In the genomic region with DNA sequence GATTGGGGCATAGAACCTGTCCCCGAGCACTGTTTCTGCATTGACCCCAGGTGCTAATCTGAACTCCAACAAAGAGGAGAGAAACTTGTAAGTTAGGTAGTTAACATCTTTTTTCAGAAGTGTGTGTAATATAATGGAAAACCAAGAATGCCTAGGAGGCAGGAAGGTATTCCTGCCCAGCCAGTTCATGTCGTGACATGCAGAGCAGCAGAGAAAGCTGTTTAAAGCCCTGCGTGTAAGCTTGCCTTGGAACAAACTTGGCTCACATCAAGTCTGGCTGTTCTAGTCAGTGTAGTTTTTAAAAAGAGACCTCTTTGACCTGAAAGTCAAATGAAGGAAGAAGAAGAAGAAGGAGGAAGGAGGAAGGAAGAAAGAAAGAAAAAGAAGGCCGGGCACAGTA, we compare ENCODE assay signal across 9 cellular contexts. TPM values are rescaled to one million over a fixed set of nuclear protein-coding genes. Genes with fewer than 3 reads are reported as not detected.
DNase-seq lines count a peak whose midpoint lies in the region; ATAC-seq and TF ChIP-seq lines count a peak whose summit lies in the region.
"Had no signal": no experiment of that assay in that cellular context is flagged by ENCODE, and none has a peak within 500 bp of the region (broad histone marks: within the 10 kb centered on the region; RNA-seq: fewer than 3 reads in every experiment).

No MANE protein-coding gene starts in this region.

- H3K36me3 Mint-ChIP-seq in activated naive CD4-positive, alpha-beta T cell treated with anti-CD3 and anti-CD28 coated beads, Interleukin-2, amount 50 U/mL, for 24 hours: peaks cover 4% of the 10 kb centered on the region
- peaks cover 20% of the 10 kb centered on the region for H3K36me3 Mint-ChIP-seq in activated naive CD4-positive, alpha-beta T cell treated with anti-CD3 and anti-CD28 coated beads for 36 hours (ENCODE audit: low read depth)
- H3K36me3 Mint-ChIP-seq in endodermal cell (ENCODE audit: low read depth): peaks cover 3% of the 10 kb centered on the region
- peaks cover 5% of the 10 kb centered on the region for H3K36me3 Mint-ChIP-seq in nephron (ENCODE audit: low read depth)

- CTCF ChIA-PET in activated naive CD4-positive, alpha-beta T cell treated with anti-CD3 and anti-CD28 coated beads for 36 hours (lab: Charles Lee): no interaction called here

- no peak for TF ChIP-seq EP300 in upper lobe of left lung (IDR thresholded peaks at IDR 0.05)

- intact Hi-C loops in activated naive CD4-positive, alpha-beta T cell treated with anti-CD3 and anti-CD28 coated beads for 36 hours (cut with micrococcal nuclease): loop anchor here (5.0 to 10.0 kb wide), 2 partner anchors 79 to 554 kb away; a partner anchor contains a TSS

- no peaks in the 10 kb centered on the region for H3K27me3 ChIP-seq in endodermal cell (ENCODE audit: control insufficient read depth, insufficient read depth, low read length, poor library complexity, severe bottlenecking)
- no peaks in the 10 kb centered on the region for H3K27me3 ChIP-seq in upper lobe of left lung

- peaks cover 21% of the 10 kb centered on the region for H3K4me1 Mint-ChIP-seq in activated naive CD4-positive, alpha-beta T cell treated with anti-CD3 and anti-CD28 coated beads, Interleukin-2, amount 50 U/mL, for 24 hours
- H3K4me1 Mint-ChIP-seq in activated naive CD4-positive, alpha-beta T cell treated with anti-CD3 and anti-CD28 coated beads for 36 hours (ENCODE audit: low read depth): peaks cover 15% of the 10 kb centered on the region
- H3K4me1 Mint-ChIP-seq in endodermal cell (peaks cover 48% of the 10 kb centered on the region), nephron (peaks cover 46% of the 10 kb centered on the region)

- peak overlapping the region; percentile 19 for H3K4me3 ChIP-seq in endodermal cell (ENCODE audit: low read length)
- H3K4me3 ChIP-seq in upper lobe of left lung: no peak overlapping the region

- ATAC-seq in upper lobe of left lung (ENCODE audit: low FRiP score in 2 of 2) (no peak), HG03469 (IDR thresholded peaks at IDR 0.05; ENCODE audit: unreplicated experiment) (no peak)

- 81 to 86% methylated on average over 4 of the region's 4 CpGs for whole genome bisulfite sequencing in endodermal cell (ENCODE audit: insufficient coverage in 1 of 2, insufficient read length in 1 of 2), 2 experiments
- WGBS in upper lobe of left lung, 2 donors: 71 to 74% methylated on average over 4 of the region's 4 CpGs

- H3K36me3 ChIP-seq in endodermal cell (ENCODE audit: control insufficient read depth, insufficient read depth, low read length): peaks cover under 1% of the 10 kb centered on the region
- no peaks in the 10 kb centered on the region for H3K36me3 ChIP-seq in upper lobe of left lung

- H3K4me3 Mint-ChIP-seq in activated naive CD4-positive, alpha-beta T cell treated with anti-CD3 and anti-CD28 coated beads, Interleukin-2, amount 50 U/mL, for 24 hours: no peak overlapping the region
- H3K4me3 Mint-ChIP-seq in activated naive CD4-positive, alpha-beta T cell treated with anti-CD3 and anti-CD28 coated beads for 36 hours: no peak overlapping the region
- H3K4me3 Mint-ChIP-seq in endodermal cell (peak overlapping the region; percentile 98), nephron (peak overlapping the region; percentile 89 to 91 (median 90))

- no peaks in the 10 kb centered on the region for H3K9me3 Mint-ChIP-seq in activated naive CD4-positive, alpha-beta T cell treated with anti-CD3 and anti-CD28 coated beads, Interleukin-2, amount 50 U/mL, for 24 hours
- H3K9me3 Mint-ChIP-seq in activated naive CD4-positive, alpha-beta T cell treated with anti-CD3 and anti-CD28 coated beads for 36 hours: no peaks in the 10 kb centered on the region
- H3K9me3 Mint-ChIP-seq in endodermal cell (peaks cover 5% of the 10 kb centered on the region), nephron (no peaks in the 10 kb centered on the region)

- H3K9ac ChIP-seq in endodermal cell (ENCODE audit: extremely low read depth, low read length, poor library complexity, severe bottlenecking): no peak overlapping the region

- H3K4me1 ChIP-seq in endodermal cell (ENCODE audit: control insufficient read depth, insufficient read depth, low read length): peaks cover 24% of the 10 kb centered on the region
- H3K4me1 ChIP-seq in upper lobe of left lung: peaks cover 50 to 53% (median 51%) of the 10 kb centered on the region in 4 donors

- TF ChIP-seq POLR2A in upper lobe of left lung (IDR thresholded peaks at IDR 0.05): no peak

- H3K9me3 ChIP-seq in endodermal cell (ENCODE audit: control insufficient read depth, low read length) (no peaks in the 10 kb centered on the region), upper lobe of left lung (no peaks in the 10 kb centered on the region)

- DNase-seq in activated naive CD4-positive, alpha-beta T cell treated with anti-CD3 and anti-CD28 coated beads for 36 hours: no peak
- DNase-seq in endodermal cell: no peak
- DNase-seq in upper lobe of left lung: no peak
- DNase-seq in HuH-7.5 (ENCODE audit: low spot score): no peak
- no peak for DNase-seq in NCI-H748 treated with DMSO at 0.1 percent for 48 hours (lab: John Stamatoyannopoulos, UW)
- DNase-seq: NCI-H2107 had no signal

- H3K27me3 Mint-ChIP-seq in activated naive CD4-positive, alpha-beta T cell treated with anti-CD3 and anti-CD28 coated beads, Interleukin-2, amount 50 U/mL, for 24 hours: no peaks in the 10 kb centered on the region
- no peaks in the 10 kb centered on the region for H3K27me3 Mint-ChIP-seq in activated naive CD4-positive, alpha-beta T cell treated with anti-CD3 and anti-CD28 coated beads for 36 hours (ENCODE audit: low read depth)
- H3K27me3 Mint-ChIP-seq in endodermal cell (ENCODE audit: insufficient read depth): no peaks in the 10 kb centered on the region
- H3K27me3 Mint-ChIP-seq in nephron (ENCODE audit: low read depth): no peaks in the 10 kb centered on the region

- peak overlapping the region; percentile 63 for H3K27ac Mint-ChIP-seq in activated naive CD4-positive, alpha-beta T cell treated with anti-CD3 and anti-CD28 coated beads, Interleukin-2, amount 50 U/mL, for 24 hours
- no peak overlapping the region for H3K27ac Mint-ChIP-seq in activated naive CD4-positive, alpha-beta T cell treated with anti-CD3 and anti-CD28 coated beads for 36 hours
- H3K27ac Mint-ChIP-seq in endodermal cell (peak overlapping the region; percentile 92), nephron (peak overlapping the region; percentile 98 to 100 (median 99))

- H3K27ac ChIP-seq in endodermal cell (ENCODE audit: low read depth, low read length) (no peak overlapping the region), upper lobe of left lung (peak overlapping the region; percentile 97 to 100 (median 99))

- TF ChIP-seq CTCF in endodermal cell (conservative IDR thresholded peaks at IDR 0.05): no peak
- no peak for TF ChIP-seq CTCF in nephron (IDR thresholded peaks at IDR 0.05; ENCODE audit: unreplicated experiment in 3 of 3)
- TF ChIP-seq CTCF in upper lobe of left lung (IDR thresholded peaks at IDR 0.05): no peak

RNA-seq across cellular contexts. Expression of a gene that starts 2.1 kb away (rescaled TPM):
- total RNA-seq in activated naive CD4-positive, alpha-beta T cell treated with anti-CD3 and anti-CD28 coated beads for 36 hours: 10 to 100 TPM; 42.4 to 44.9 TPM
- total RNA-seq in endodermal cell (10 to 100 TPM; 59.3 to 66.8 TPM), upper lobe of left lung (10 to 100 TPM; 33.7 to 56.4 (median 46.2) TPM)
- polyA plus RNA-seq in endodermal cell (2013, experiment 1 of 2): 59.5 TPM
- 61.0 TPM for polyA plus RNA-seq in endodermal cell (2013, experiment 2 of 2)

Comparison
In these comparisons a context has a peak if more than half of its experiments do, and no peak if none do; other contexts are left out.
1. H3K4me3 Mint-ChIP-seq: peak in endodermal cell (single experiment) and nephron (3 of 3); none in activated naive CD4-positive, alpha-beta T cell treated with anti-CD3 and anti-CD28 coated beads, Interleukin-2, amount 50 U/mL, for 24 hours (single experiment) and activated naive CD4-positive, alpha-beta T cell treated with anti-CD3 and anti-CD28 coated beads for 36 hours (single experiment).